8 cellular contexts compared by ENCODE assay signal in genomic region chr19:32580353-32580900, GRCh38. TPM values are rescaled to one million over a fixed set of nuclear protein-coding genes. Genes with fewer than 3 reads are reported as not detected.
DNase-seq lines count a peak whose midpoint lies in the region; ATAC-seq lines count a peak whose summit lies in the region.

No MANE protein-coding gene starts in this region.

- peak overlapping the region; percentile 80 for H3K27ac Mint-ChIP-seq in T-helper 1 cell treated with Interleukin-12 subunit alpha and Interleukin-12 subunit beta and Interleukin-4 antibody, amounts not matched to agents 30 μg/mL and 1 μg/mL, for 36 hours
- H3K27ac Mint-ChIP-seq in activated CD8-positive, alpha-beta T cell treated with anti-CD3 and anti-CD28 coated beads, Interleukin-2, amount 10 ng/mL, durations not matched to agents 7 days and 5 days = peak overlapping the region; percentile 85

- H3K27me3 Mint-ChIP-seq in T-helper 1 cell treated with Interleukin-12 subunit alpha and Interleukin-12 subunit beta and Interleukin-4 antibody, amounts not matched to agents 30 μg/mL and 1 μg/mL, for 36 hours (ENCODE audit: low read depth) = peaks cover 23% of the 10 kb centered on the region
- peaks cover 12% of the 10 kb centered on the region for H3K27me3 Mint-ChIP-seq in activated CD8-positive, alpha-beta T cell treated with anti-CD3 and anti-CD28 coated beads, Interleukin-2, amount 10 ng/mL, durations not matched to agents 7 days and 5 days (ENCODE audit: low read depth)

- H3K4me1 Mint-ChIP-seq in T-helper 1 cell treated with Interleukin-12 subunit alpha and Interleukin-12 subunit beta and Interleukin-4 antibody, amounts not matched to agents 30 μg/mL and 1 μg/mL, for 36 hours (ENCODE audit: low read depth) = peaks cover 22% of the 10 kb centered on the region
- peaks cover 31% of the 10 kb centered on the region for H3K4me1 Mint-ChIP-seq in activated CD8-positive, alpha-beta T cell treated with anti-CD3 and anti-CD28 coated beads, Interleukin-2, amount 10 ng/mL, durations not matched to agents 7 days and 5 days (ENCODE audit: low read depth)

- H3K4me3 ChIP-seq in iPS-18a (ENCODE audit: low read length) = peak overlapping the region; percentile 73
- peak overlapping the region; percentile 79 to 89 (median 87) for H3K4me3 ChIP-seq in subcutaneous abdominal adipose tissue (ENCODE audit: low read depth in 1 of 5, low read length in 5 of 5)

- H3K27me3 ChIP-seq in iPS-18a (ENCODE audit: control insufficient read depth, insufficient read depth, low read length) = peaks cover 11% of the 10 kb centered on the region
- H3K27me3 ChIP-seq in subcutaneous abdominal adipose tissue (ENCODE audit: control insufficient read depth in 5 of 5, insufficient read depth in 4 of 5, low read length in 5 of 5) = no peaks in the 10 kb centered on the region

- CTCF ChIA-PET in activated CD8-positive, alpha-beta T cell treated with anti-CD3 and anti-CD28 coated beads, Interleukin-2, amount 10 ng/mL, durations not matched to agents 7 days and 5 days (lab: Charles Lee) = interaction anchor here (0.9 to 1.5 kb wide), 3 partner anchors 20 to 596 kb away, joined by 3 to 4 read pairs (median 4); partner anchors contain the start of gene ZNF507

- H3K4me1 ChIP-seq in iPS-18a (ENCODE audit: control insufficient read depth, low read depth, low read length) (no peaks in the 10 kb centered on the region), subcutaneous abdominal adipose tissue (ENCODE audit: control insufficient read depth in 5 of 5, insufficient read depth in 5 of 5, low read length in 5 of 5) (peaks cover 0 to 22% (median 19%) of the 10 kb centered on the region in 5 donors)

- no peaks in the 10 kb centered on the region for H3K9me3 Mint-ChIP-seq in T-helper 1 cell treated with Interleukin-12 subunit alpha and Interleukin-12 subunit beta and Interleukin-4 antibody, amounts not matched to agents 30 μg/mL and 1 μg/mL, for 36 hours
- H3K9me3 Mint-ChIP-seq in activated CD8-positive, alpha-beta T cell treated with anti-CD3 and anti-CD28 coated beads, Interleukin-2, amount 10 ng/mL, durations not matched to agents 7 days and 5 days (ENCODE audit: insufficient read depth) = no peaks in the 10 kb centered on the region

- DNase-seq in T-helper 1 cell = no peak
- DNase-seq in activated CD8-positive, alpha-beta T cell treated with anti-CD3 and anti-CD28 coated beads, Interleukin-2, amount 10 ng/mL, durations not matched to agents 7 days and 5 days = no peak
- no peak for DNase-seq in central memory CD4-positive, alpha-beta T cell
- no peak for DNase-seq in hippocampal formation (lab: John Stamatoyannopoulos, UW)

- H3K36me3 ChIP-seq in iPS-18a (ENCODE audit: control insufficient read depth, low read depth, low read length) = peaks cover 9% of the 10 kb centered on the region
- peaks cover 3 to 13% (median 12%) of the 10 kb centered on the region in 5 donors for H3K36me3 ChIP-seq in subcutaneous abdominal adipose tissue (ENCODE audit: control insufficient read depth in 5 of 5, insufficient read depth in 5 of 5, low read length in 5 of 5)

- ATAC-seq in HG03097 (IDR thresholded peaks at IDR 0.05; ENCODE audit: low FRiP score, unreplicated experiment) = peak; percentile 27
- ATAC-seq in activated CD8-positive, alpha-beta T cell treated with anti-CD3 and anti-CD28 coated beads, Interleukin-2, amount 10 ng/mL, durations not matched to agents 7 days and 5 days = peak; percentile 17

- H3K9ac ChIP-seq in iPS-18a (ENCODE audit: low read length) = no peak overlapping the region
- H3K9ac ChIP-seq in subcutaneous abdominal adipose tissue (ENCODE audit: low read length in 5 of 5) = peak overlapping the region in 3 of 5 donors; percentile 41 to 70 (median 64)

- H3K4me3 Mint-ChIP-seq in T-helper 1 cell treated with Interleukin-12 subunit alpha and Interleukin-12 subunit beta and Interleukin-4 antibody, amounts not matched to agents 30 μg/mL and 1 μg/mL, for 36 hours = peak overlapping the region; percentile 96
- peak overlapping the region; percentile 84 for H3K4me3 Mint-ChIP-seq in activated CD8-positive, alpha-beta T cell treated with anti-CD3 and anti-CD28 coated beads, Interleukin-2, amount 10 ng/mL, durations not matched to agents 7 days and 5 days

- H3K36me3 Mint-ChIP-seq in T-helper 1 cell treated with Interleukin-12 subunit alpha and Interleukin-12 subunit beta and Interleukin-4 antibody, amounts not matched to agents 30 μg/mL and 1 μg/mL, for 36 hours (ENCODE audit: low read depth) = peaks cover 21% of the 10 kb centered on the region
- H3K36me3 Mint-ChIP-seq in activated CD8-positive, alpha-beta T cell treated with anti-CD3 and anti-CD28 coated beads, Interleukin-2, amount 10 ng/mL, durations not matched to agents 7 days and 5 days (ENCODE audit: low read depth) = peaks cover 20% of the 10 kb centered on the region

- H3K9me3 ChIP-seq in iPS-18a (ENCODE audit: control insufficient read depth, low read depth, low read length) (no peaks in the 10 kb centered on the region), subcutaneous abdominal adipose tissue (ENCODE audit: control insufficient read depth in 5 of 5, low read length in 5 of 5) (no peaks in the 10 kb centered on the region)

- H3K27ac ChIP-seq in iPS-18a (ENCODE audit: low read length) = no peak overlapping the region
- H3K27ac ChIP-seq in subcutaneous abdominal adipose tissue (ENCODE audit: low read depth, low read length) = no peak overlapping the region

- POLR2A ChIA-PET in activated CD8-positive, alpha-beta T cell treated with anti-CD3 and anti-CD28 coated beads, Interleukin-2, amount 10 ng/mL, durations not matched to agents 7 days and 5 days (lab: Charles Lee) = interaction anchor here (1.4 kb wide), 1 partner anchor 175 kb away, joined by 4 read pairs; the partner anchor contains the start of gene DPY19L3

RNA-seq across cellular contexts. Expression of gene PDCD5, which starts 0.6 kb away (rescaled TPM):
- total RNA-seq in activated CD8-positive, alpha-beta T cell treated with anti-CD3 and anti-CD28 coated beads, Interleukin-2, amount 10 ng/mL, durations not matched to agents 7 days and 5 days = 100 to 1,000 TPM; 147 to 159 TPM
